18 cellular contexts compared by ENCODE assay signal in genomic region chr10:78295242-78295641, GRCh38.
DNase-seq lines count a peak whose midpoint lies in the region; ATAC-seq and TF ChIP-seq lines count a peak whose summit lies in the region.
"Had no signal": no experiment of that assay in that cellular context is flagged by ENCODE, and none has a peak within 500 bp of the region (broad histone marks: within the 10 kb centered on the region; RNA-seq: fewer than 3 reads in every experiment).

No MANE protein-coding gene starts in this region.

- H3K4me1 ChIP-seq in GM23338 (ENCODE audit: insufficient read depth), result peaks cover 20% of the 10 kb centered on the region
- peaks cover 0 to 22% of the 10 kb centered on the region in 2 donors for H3K4me1 ChIP-seq in muscle layer of duodenum (ENCODE audit: control insufficient read depth in 1 of 2, insufficient read depth in 2 of 2, low read length in 2 of 2)
- peaks cover 0 to 50% (median 26%) of the 10 kb centered on the region in 4 donors for H3K4me1 ChIP-seq in sigmoid colon
- H3K4me1 ChIP-seq: A549 had no signal

- H3K36me3 ChIP-seq in GM23338 (ENCODE audit: insufficient read depth), result no peaks in the 10 kb centered on the region
- H3K36me3 ChIP-seq in muscle layer of duodenum (ENCODE audit: control insufficient read depth in 1 of 2, insufficient read depth in 2 of 2, low read length in 2 of 2), result no peaks in the 10 kb centered on the region
- no peaks in the 10 kb centered on the region for H3K36me3 ChIP-seq in sigmoid colon
- no peaks in the 10 kb centered on the region for H3K36me3 ChIP-seq in brain microvascular endothelial cell (replicated peaks)

- H3K9me3 ChIP-seq in muscle layer of duodenum (ENCODE audit: control insufficient read depth in 1 of 2, low read length in 2 of 2), result no peaks in the 10 kb centered on the region
- no peaks in the 10 kb centered on the region for H3K9me3 ChIP-seq in sigmoid colon

- 94% methylated on average over 7 of the region's 7 CpGs for WGBS in sigmoid colon, 2 donors

- H3F3A ChIP-seq in GM23338 (replicated peaks; ENCODE audit: low read depth), result no peaks in the 10 kb centered on the region

- H3K4me2 ChIP-seq in GM23338, result no peak overlapping the region
- H3K4me2 ChIP-seq: A549, KMS-11 had no signal

- H3K9me3 Mint-ChIP-seq in GM23338, result no peaks in the 10 kb centered on the region; the same call in 2 of the 3 replicates
- H3K9me3 Mint-ChIP-seq in dendritic cell treated with granulocyte-macrophage colony-stimulating factor and Interleukin-4, amounts not matched to agents 40 ng/mL and 50 ng/mL, for 4 days, result no peaks in the 10 kb centered on the region
- H3K9me3 Mint-ChIP-seq: H9 had no signal

- H4K20me1 ChIP-seq in GM23338 (replicated peaks; ENCODE audit: insufficient read depth), result no peaks in the 10 kb centered on the region

- peak overlapping the region; percentile 60; the same call in 1 of the 2 replicates for H2AFZ ChIP-seq in GM23338

- no peak for DNase-seq in GM23338 (ENCODE audit: low spot score)
- DNase-seq in sigmoid colon, result peak; percentile 27
- no peak for DNase-seq in NCI-H446 (lab: John Stamatoyannopoulos, UW)
- DNase-seq in activated CD4-positive, alpha-beta T cell treated with anti-CD3 and anti-CD28 coated beads for 1 hour, result no peak
- no peak for DNase-seq in brain microvascular endothelial cell
- DNase-seq: GF-D8, H9, NCI-H1436, NCI-H2029, NCI-H2171, NCI-H748 treated with DMSO at 0.1 percent for 48 hours, OCI-M1 had no signal

- peaks cover 19% of the 10 kb centered on the region for H3K4me1 Mint-ChIP-seq in GM23338
- H3K4me1 Mint-ChIP-seq in dendritic cell treated with granulocyte-macrophage colony-stimulating factor and Interleukin-4, amounts not matched to agents 40 ng/mL and 50 ng/mL, for 4 days (ENCODE audit: low read depth), result peaks cover 50% of the 10 kb centered on the region

- no peaks in the 10 kb centered on the region for H3K27me3 ChIP-seq in GM23338 (ENCODE audit: insufficient read depth)
- H3K27me3 ChIP-seq in muscle layer of duodenum (ENCODE audit: low read depth, low read length), result no peaks in the 10 kb centered on the region
- H3K27me3 ChIP-seq in sigmoid colon, result no peaks in the 10 kb centered on the region
- peaks cover 13% of the 10 kb centered on the region for H3K27me3 ChIP-seq in brain microvascular endothelial cell (replicated peaks)

- H3K9me2 ChIP-seq in GM23338 (ENCODE audit: insufficient read depth), result no peaks in the 10 kb centered on the region

- H3K36me3 Mint-ChIP-seq in GM23338 (ENCODE audit: low read depth), result no peaks in the 10 kb centered on the region
- H3K36me3 Mint-ChIP-seq in dendritic cell treated with granulocyte-macrophage colony-stimulating factor and Interleukin-4, amounts not matched to agents 40 ng/mL and 50 ng/mL, for 4 days (ENCODE audit: low read depth), result no peaks in the 10 kb centered on the region

- H3K27me3 Mint-ChIP-seq in GM23338 (ENCODE audit: insufficient read depth, low read depth, poor library complexity), result peaks cover 6% of the 10 kb centered on the region
- peaks cover 2% of the 10 kb centered on the region for H3K27me3 Mint-ChIP-seq in dendritic cell treated with granulocyte-macrophage colony-stimulating factor and Interleukin-4, amounts not matched to agents 40 ng/mL and 50 ng/mL, for 4 days

- ATAC-seq in GM23338, result no peak
- ATAC-seq: A549 had no signal

- H3K27ac Mint-ChIP-seq in GM23338, result no peak overlapping the region
- H3K27ac Mint-ChIP-seq in dendritic cell treated with granulocyte-macrophage colony-stimulating factor and Interleukin-4, amounts not matched to agents 40 ng/mL and 50 ng/mL, for 4 days, result peak overlapping the region; percentile 22

- no peaks in the 10 kb centered on the region for H3K79me2 ChIP-seq in GM23338 (replicated peaks; ENCODE audit: insufficient read depth)

- no peak for TF ChIP-seq CTCF in GM23338 (conservative IDR thresholded peaks at IDR 0.05; ENCODE audit: low read depth in 2 of 2)
- TF ChIP-seq CTCF in sigmoid colon (IDR thresholded peaks at IDR 0.05), result no peak
- no peak for TF ChIP-seq CTCF in brain microvascular endothelial cell (IDR thresholded peaks at IDR 0.05; ENCODE audit: low read depth, low read length, missing control alignments)

- TF ChIP-seq POLR2A in sigmoid colon (IDR thresholded peaks at IDR 0.05), result no peak

- H3K4me3 ChIP-seq in GM23338 (no peak overlapping the region), muscle layer of duodenum (ENCODE audit: low read depth in 1 of 2, low read length in 2 of 2) (no peak overlapping the region), sigmoid colon (no peak overlapping the region), brain microvascular endothelial cell (ENCODE audit: low read depth, low read length) (no peak overlapping the region)
- H3K4me3 ChIP-seq: A549 had no signal

- in situ Hi-C loops in brain microvascular endothelial cell (cut with HindIII; ENCODE audit: low pct_ligation_motif_present, low sequenced_read_pairs), result no loop called here

- no peak overlapping the region for H3K4me3 Mint-ChIP-seq in GM23338
- no peak overlapping the region for H3K4me3 Mint-ChIP-seq in dendritic cell treated with granulocyte-macrophage colony-stimulating factor and Interleukin-4, amounts not matched to agents 40 ng/mL and 50 ng/mL, for 4 days
- H3K4me3 Mint-ChIP-seq: H9 had no signal

- H3K27ac ChIP-seq in GM23338 (ENCODE audit: low read depth) (no peak overlapping the region), muscle layer of duodenum (ENCODE audit: low read length) (peak overlapping the region; percentile 30), sigmoid colon (peak overlapping the region; percentile 50 to 73 (median 70)), brain microvascular endothelial cell (no peak overlapping the region)
- H3K27ac ChIP-seq: A549, C4-2B, KMS-11, RWPE1 had no signal

- intact Hi-C loops in dendritic cell treated with granulocyte-macrophage colony-stimulating factor and Interleukin-4, amounts not matched to agents 40 ng/mL and 50 ng/mL, for 4 days (cut with micrococcal nuclease), result no loop called here
- intact Hi-C loops in sigmoid colon (cut with DNase I), result loop anchor here (2.0 to 5.0 kb wide), 2 partner anchors 248 to 768 kb away; no protein-coding TSS in a partner anchor

- no peak for TF ChIP-seq EP300 in sigmoid colon (IDR thresholded peaks at IDR 0.05)

TF ChIP-seq in GM23338, 12 proteins besides CTCF, POLR2A, EP300 and RAD21:
- no peak for TF ChIP-seq CREB1 (CRISPR knock-in tag; IDR thresholded peaks at IDR 0.05; ENCODE audit: low read depth)
TF ChIP-seq in GM23338: peak in this region for 0.

Comparison
In these comparisons a context has a peak if more than half of its experiments do, and no peak if none do; other contexts are left out.
1. H3K27ac ChIP-seq: peak in muscle layer of duodenum (single experiment) and sigmoid colon (4 of 4); none in GM23338 (single experiment) and brain microvascular endothelial cell (single experiment).